2 cellular contexts compared by ENCODE assay signal in genomic region chr2:71744781-71745180, GRCh38.
TF ChIP-seq lines count a peak whose summit lies in the region.

No MANE protein-coding gene starts in this region.

TF ChIP-seq in IMR-90, 13 proteins besides CTCF, POLR2A, EP300 and RAD21:
- TF ChIP-seq RCOR1 (IDR thresholded peaks at IDR 0.05; ENCODE audit: insufficient replicate concordance, low read length) (no peak), NFE2L2 (IDR thresholded peaks at IDR 0.05; ENCODE audit: low read depth, low read length) (no peak), CEBPB (IDR thresholded peaks at IDR 0.05; ENCODE audit: low read depth, low read length) (no peak), USF2 (IDR thresholded peaks at IDR 0.05; ENCODE audit: low read depth, low read length) (no peak), MXI1 (IDR thresholded peaks at IDR 0.05; ENCODE audit: borderline replicate concordance, low read depth, low read length) (no peak), MAFK (IDR thresholded peaks at IDR 0.05; ENCODE audit: low read depth, low read length) (no peak), ELK1 (IDR thresholded peaks at IDR 0.05; ENCODE audit: borderline replicate concordance, low read depth, low read length) (no peak), FOS (IDR thresholded peaks at IDR 0.05; ENCODE audit: low read depth, low read length) (no peak), CHD1 (IDR thresholded peaks at IDR 0.05; ENCODE audit: low read depth, low read length) (no peak), SMC3 (IDR thresholded peaks at IDR 0.05; ENCODE audit: low read depth, low read length) (no peak), MAZ (IDR thresholded peaks at IDR 0.05; ENCODE audit: borderline replicate concordance, low read depth, low read length) (no peak), BHLHE40 (IDR thresholded peaks at IDR 0.05; ENCODE audit: low read depth, low read length) (no peak), RFX5 (IDR thresholded peaks at IDR 0.05; ENCODE audit: low read depth, low read length) (no peak)
TF ChIP-seq in IMR-90: peak in this region for 0.

TF ChIP-seq in K562, 482 proteins besides CTCF, POLR2A, EP300 and RAD21:
- TF ChIP-seq RBM39 (optimal IDR thresholded peaks at IDR 0.05; ENCODE audit: low read depth, low read length) (no peak), ZC3H11A (IDR thresholded peaks at IDR 0.05; ENCODE audit: low read depth, low read length) (no peak), TRIM24 (IDR thresholded peaks at IDR 0.05) (no peak), SP2 (IDR thresholded peaks at IDR 0.05; ENCODE audit: extremely low read depth, low read depth, low read length, poor library complexity, severe bottlenecking) (no peak), ETV1 (tag; conservative IDR thresholded peaks at IDR 0.05; ENCODE audit: low read depth) (no peak), ZNF41 (CRISPR knock-in tag; conservative IDR thresholded peaks at IDR 0.05) (no peak), SMAD2 (IDR thresholded peaks at IDR 0.05; ENCODE audit: low read depth, low read length) (no peak), E2F1 (CRISPR knock-in tag; IDR thresholded peaks at IDR 0.05) (no peak), HNRNPLL (IDR thresholded peaks at IDR 0.05; ENCODE audit: low read depth, low read length, poor library complexity, severe bottlenecking) (no peak), ZBTB40 (IDR thresholded peaks at IDR 0.05) (no peak), ZBTB40 (CRISPR knock-in tag; IDR thresholded peaks at IDR 0.05) (no peak)
TF ChIP-seq in K562: peak in this region for 0.
